Comparison of ENCODE assay signal across 8 cellular contexts in genomic region chr1:204506969-204507316, GRCh38. TPM values are rescaled to one million over a fixed set of nuclear protein-coding genes. Genes with fewer than 3 reads are reported as not detected.
DNase-seq lines count a peak whose midpoint lies in the region; ATAC-seq and TF ChIP-seq lines count a peak whose summit lies in the region.

No MANE protein-coding gene starts in this region.

- H3K4me1 ChIP-seq in PC-3 (ENCODE audit: insufficient read depth, low read length): peaks cover 23% of the 10 kb centered on the region
- H3K4me1 ChIP-seq in esophagus squamous epithelium: peaks cover 0 to 34% (median 3%) of the 10 kb centered on the region in 3 donors
- peaks cover 11 to 20% of the 10 kb centered on the region in 2 donors for H3K4me1 ChIP-seq in naive thymus-derived CD4-positive, alpha-beta T cell (ENCODE audit: control insufficient read depth in 2 of 2, insufficient read depth in 2 of 2, low read length in 2 of 2)

- ATAC-seq in GM21723 (IDR thresholded peaks at IDR 0.05; ENCODE audit: unreplicated experiment) (peak; percentile 67), PC-3 (peak; percentile 75)
- peak; percentile 83 for ATAC-seq in naive thymus-derived CD4-positive, alpha-beta T cell
- ATAC-seq in stimulated activated effector memory CD8-positive, alpha-beta T cell treated with anti-CD3 and anti-CD28 coated beads, Interleukin-12 subunit alpha, Interleukin-12 subunit beta, amount 100 ng/mL, for 72 hours: peak; percentile 82

- TF ChIP-seq CTCF in PC-3 (conservative IDR thresholded peaks at IDR 0.05; ENCODE audit: low read depth, low read length) (no peak), esophagus squamous epithelium (IDR thresholded peaks at IDR 0.05) (peak in 1 of 6 experiments; percentile 14)

- BruUV-seq in PC-3 (replicated peaks; lab: Mats Ljungman, UMichigan): no TSS peak

- no peak for TF ChIP-seq POLR2A in esophagus squamous epithelium (IDR thresholded peaks at IDR 0.05)

- H3K4me3 ChIP-seq in PC-3 (ENCODE audit: low read length) (peak overlapping the region; percentile 76), esophagus squamous epithelium (peak overlapping the region; percentile 30 to 69 (median 56))
- H3K4me3 ChIP-seq in naive thymus-derived CD4-positive, alpha-beta T cell (ENCODE audit: low read length): peak overlapping the region; percentile 66

- H3K36me3 Mint-ChIP-seq in activated T-cell treated with anti-CD3 and anti-CD28 coated beads, Interleukin-2, amount 50 U/mL, for 24 hours (ENCODE audit: low read depth): peaks cover 5% of the 10 kb centered on the region
- peaks cover 0 to 12% (median 0%) of the 10 kb centered on the region in 5 donors for H3K36me3 Mint-ChIP-seq in naive thymus-derived CD4-positive, alpha-beta T cell
- peaks cover 36% of the 10 kb centered on the region for H3K36me3 Mint-ChIP-seq in stimulated activated effector memory CD8-positive, alpha-beta T cell treated with anti-CD3 and anti-CD28 coated beads, Interleukin-12 subunit alpha, Interleukin-12 subunit beta, amount 100 ng/mL, for 72 hours

- H3K4me1 Mint-ChIP-seq in activated T-cell treated with anti-CD3 and anti-CD28 coated beads, Interleukin-2, amount 50 U/mL, for 24 hours (ENCODE audit: low read depth): peaks cover 33% of the 10 kb centered on the region
- H3K4me1 Mint-ChIP-seq in naive thymus-derived CD4-positive, alpha-beta T cell: peaks cover 19 to 57% (median 44%) of the 10 kb centered on the region in 7 donors
- peaks cover 35% of the 10 kb centered on the region for H3K4me1 Mint-ChIP-seq in stimulated activated effector memory CD8-positive, alpha-beta T cell treated with anti-CD3 and anti-CD28 coated beads, Interleukin-12 subunit alpha, Interleukin-12 subunit beta, amount 100 ng/mL, for 72 hours

- H3K9ac ChIP-seq in PC-3 (ENCODE audit: low read length): peak overlapping the region; percentile 63

- H3K4me2 ChIP-seq in PC-3 (ENCODE audit: low read length): peak overlapping the region; percentile 86

- WGBS in esophagus squamous epithelium, 2 donors: 0 to 1% methylated on average over 13 of the region's 13 CpGs

- peak overlapping the region; percentile 87 for H3K4me3 Mint-ChIP-seq in activated T-cell treated with anti-CD3 and anti-CD28 coated beads, Interleukin-2, amount 50 U/mL, for 24 hours
- peak overlapping the region; percentile 81 to 98 (median 94) for H3K4me3 Mint-ChIP-seq in naive thymus-derived CD4-positive, alpha-beta T cell
- H3K4me3 Mint-ChIP-seq in stimulated activated effector memory CD8-positive, alpha-beta T cell treated with anti-CD3 and anti-CD28 coated beads, Interleukin-12 subunit alpha, Interleukin-12 subunit beta, amount 100 ng/mL, for 72 hours: peak overlapping the region; percentile 71

- intact Hi-C loops in PC-3 (cut with micrococcal nuclease): loop anchor here (1.0 to 2.0 kb wide), 2 partner anchors 9 to 300 kb away; partner anchors contain the start of gene MDM4
- intact Hi-C loops in esophagus squamous epithelium (cut with DNase I): no loop called here
- intact Hi-C loops in naive thymus-derived CD4-positive, alpha-beta T cell (cut with micrococcal nuclease): loop anchor here (1.0 to 5.0 kb wide), 11 partner anchors 9 to 880 kb away; partner anchors contain the start of genes MDM4 (in 2 of the 2), PPP1R15B (in 2 of the 2), ATP2B4 (in 1 of the 2) and ZBED6 (in 1 of the 2)

- H4K20me1 ChIP-seq in PC-3 (ENCODE audit: low read length): no peaks in the 10 kb centered on the region

- CTCF ChIA-PET in PC-3 (lab: Charles Lee): interaction anchor here (0.6 to 2.7 kb wide), 9 partner anchors 9 to 300 kb away, joined by 3 to 21 read pairs (median 6); partner anchors contain the start of gene MDM4
- CTCF ChIA-PET in naive thymus-derived CD4-positive, alpha-beta T cell (lab: Charles Lee): interaction anchor here (1.0 to 17.9 kb wide), 9 partner anchors 9 to 254 kb away, joined by 3 to 434 read pairs (median 9); partner anchors contain the start of genes MDM4 and PIK3C2B

- H3K9me2 ChIP-seq in PC-3 (replicated peaks; ENCODE audit: low read length): no peaks in the 10 kb centered on the region

- no peaks in the 10 kb centered on the region for H3K27me3 ChIP-seq in PC-3 (ENCODE audit: low read length)
- no peaks in the 10 kb centered on the region for H3K27me3 ChIP-seq in esophagus squamous epithelium
- H3K27me3 ChIP-seq in naive thymus-derived CD4-positive, alpha-beta T cell (ENCODE audit: control insufficient read depth in 2 of 2, insufficient read depth in 2 of 2, low read length in 2 of 2): no peaks in the 10 kb centered on the region

- H3K27ac ChIP-seq in PC-3 (ENCODE audit: low read length) (peak overlapping the region; percentile 59), esophagus squamous epithelium (peak overlapping the region; percentile 78 to 92 (median 88))
- peak overlapping the region; percentile 90 for H3K27ac ChIP-seq in naive thymus-derived CD4-positive, alpha-beta T cell (ENCODE audit: low read depth, low read length)

- POLR2A ChIA-PET in PC-3 (lab: Charles Lee; ENCODE audit: unreplicated experiment): interaction anchor here (0.6 to 3.5 kb wide), 3 partner anchors 9 to 94 kb away, joined by 3 to 43 read pairs (median 6); partner anchors contain the start of gene MDM4
- POLR2A ChIA-PET in naive thymus-derived CD4-positive, alpha-beta T cell (lab: Charles Lee): interaction anchor here (0.6 to 7.5 kb wide), 18 partner anchors 8 to 264 kb away, joined by 3 to 190 read pairs (median 6); partner anchors contain the start of genes MDM4 and PIK3C2B

- H3K9me3 ChIP-seq in PC-3 (ENCODE audit: low read length) (no peaks in the 10 kb centered on the region), esophagus squamous epithelium (no peaks in the 10 kb centered on the region)
- H3K9me3 ChIP-seq in naive thymus-derived CD4-positive, alpha-beta T cell (ENCODE audit: control insufficient read depth in 2 of 3, low read length in 3 of 3): no peaks in the 10 kb centered on the region

- H2AFZ ChIP-seq in PC-3 (ENCODE audit: low read length): peak overlapping the region; percentile 89

- H3K36me3 ChIP-seq in PC-3 (ENCODE audit: low read depth, low read length) (no peaks in the 10 kb centered on the region), esophagus squamous epithelium (no peaks in the 10 kb centered on the region)
- no peaks in the 10 kb centered on the region for H3K36me3 ChIP-seq in naive thymus-derived CD4-positive, alpha-beta T cell (ENCODE audit: control insufficient read depth in 2 of 3, insufficient read depth in 3 of 3, low read length in 3 of 3)

- H3K27ac Mint-ChIP-seq in activated T-cell treated with anti-CD3 and anti-CD28 coated beads, Interleukin-2, amount 50 U/mL, for 24 hours: peak overlapping the region; percentile 98
- peak overlapping the region; percentile 95 to 100 (median 99) for H3K27ac Mint-ChIP-seq in naive thymus-derived CD4-positive, alpha-beta T cell
- H3K27ac Mint-ChIP-seq in stimulated activated effector memory CD8-positive, alpha-beta T cell treated with anti-CD3 and anti-CD28 coated beads, Interleukin-12 subunit alpha, Interleukin-12 subunit beta, amount 100 ng/mL, for 72 hours: peak overlapping the region; percentile 100

- no peaks in the 10 kb centered on the region for H3K27me3 Mint-ChIP-seq in activated T-cell treated with anti-CD3 and anti-CD28 coated beads, Interleukin-2, amount 50 U/mL, for 24 hours
- peaks cover 0 to 6% (median 4%) of the 10 kb centered on the region in 5 donors for H3K27me3 Mint-ChIP-seq in naive thymus-derived CD4-positive, alpha-beta T cell

- peak; percentile 73 for DNase-seq in DMS 273 treated with DMSO at 0.1 percent for 48 hours (lab: John Stamatoyannopoulos, UW)
- peak; percentile 97 for DNase-seq in KG1 (lab: John Stamatoyannopoulos, UW)
- peak; percentile 100 for DNase-seq in PC-3
- DNase-seq in activated T-cell treated with anti-CD3 and anti-CD28 coated beads, Interleukin-2, amount 50 U/mL, for 24 hours: peak; percentile 91
- DNase-seq in esophagus squamous epithelium (lab: John Stamatoyannopoulos, UW): no peak
- DNase-seq in naive thymus-derived CD4-positive, alpha-beta T cell: peak; percentile 57 to 96 (median 93)
- peak; percentile 88 to 99 for DNase-seq in stimulated activated effector memory CD8-positive, alpha-beta T cell treated with anti-CD3 and anti-CD28 coated beads, Interleukin-12 subunit alpha, Interleukin-12 subunit beta, amount 100 ng/mL, for 72 hours (ENCODE audit: low spot score in 2 of 2)

- H3K79me2 ChIP-seq in PC-3 (ENCODE audit: low read length): no peaks in the 10 kb centered on the region

- H3F3A ChIP-seq in PC-3 (ENCODE audit: low read length, unreplicated experiment): peaks cover 13% of the 10 kb centered on the region

- no peaks in the 10 kb centered on the region for H3K9me3 Mint-ChIP-seq in activated T-cell treated with anti-CD3 and anti-CD28 coated beads, Interleukin-2, amount 50 U/mL, for 24 hours
- H3K9me3 Mint-ChIP-seq in naive thymus-derived CD4-positive, alpha-beta T cell: peaks cover 0 to 18% (median 0%) of the 10 kb centered on the region in 11 donors
- H3K9me3 Mint-ChIP-seq in stimulated activated effector memory CD8-positive, alpha-beta T cell treated with anti-CD3 and anti-CD28 coated beads, Interleukin-12 subunit alpha, Interleukin-12 subunit beta, amount 100 ng/mL, for 72 hours: peaks cover 3% of the 10 kb centered on the region

RNA-seq across cellular contexts. Expression of gene MDM4, which starts 9.3 kb away (rescaled TPM):
- 36.3 and 55.7 TPM in 2 replicates for total RNA-seq in PC-3 (2014; rRNA removed)
- total RNA-seq in esophagus squamous epithelium: 10 to 100 TPM; 13.2 to 62.8 (median 23.8) TPM
- total RNA-seq in naive thymus-derived CD4-positive, alpha-beta T cell: 100 to 1,000 TPM; 107 to 278 (median 268) TPM
- polyA plus RNA-seq in naive thymus-derived CD4-positive, alpha-beta T cell: 10 to 100 TPM; 19.1 to 21.1 TPM

RNA-seq across cellular contexts. Expression of gene PIK3C2B, which starts 12.3 kb away (rescaled TPM):
- 34.7 and 35.3 TPM in 2 replicates for total RNA-seq in PC-3 (2014; rRNA removed)
- 10 to 100 TPM; 19.4 to 40.2 (median 21.3) TPM for total RNA-seq in esophagus squamous epithelium
- 10 to 100 TPM; 26.8 to 41.9 (median 32.5) TPM for total RNA-seq in naive thymus-derived CD4-positive, alpha-beta T cell
- 1 to 10 TPM; 2.7 to 4.2 TPM for polyA plus RNA-seq in naive thymus-derived CD4-positive, alpha-beta T cell
